In the genomic region with DNA sequence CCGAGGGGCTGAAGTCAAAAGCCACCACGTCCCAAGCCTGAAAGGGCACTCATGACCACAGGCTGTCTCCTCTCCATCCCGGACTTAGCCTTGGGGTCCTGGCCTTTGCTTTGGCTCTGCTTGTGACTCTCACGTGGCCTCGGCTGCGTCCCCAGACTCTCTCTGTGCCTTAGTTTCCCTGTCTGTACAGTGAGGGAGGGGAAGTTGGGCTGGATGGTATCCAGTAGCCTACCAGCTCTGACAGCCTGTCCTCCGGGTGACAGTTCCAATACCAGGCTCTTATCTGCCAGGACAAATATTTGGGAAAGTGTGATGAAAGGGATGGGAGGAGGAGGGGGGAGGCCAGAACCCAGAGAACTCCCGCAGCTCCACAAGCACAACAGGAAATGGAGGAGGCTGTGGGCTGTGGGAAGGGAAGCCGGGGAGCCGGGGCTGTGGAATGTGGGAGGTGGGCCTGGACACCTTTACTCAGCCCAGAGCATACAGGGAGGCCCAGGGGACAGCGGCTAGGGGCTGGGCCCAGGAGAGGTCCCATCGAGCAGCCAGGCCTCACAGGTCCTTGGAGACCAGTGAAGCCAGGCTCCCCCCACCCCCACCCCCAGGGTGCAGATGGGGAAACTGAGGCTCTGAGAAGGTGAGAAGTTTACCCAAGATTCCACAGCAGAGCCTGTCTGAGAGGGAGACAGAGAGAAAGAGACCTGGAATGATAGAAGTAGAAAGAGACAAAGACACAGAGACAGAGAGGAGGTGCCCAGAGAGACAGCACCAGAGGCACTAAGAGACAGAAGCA, we compare ENCODE assay signal across 1 cellular context.
TF ChIP-seq lines count a peak whose summit lies in the region.

No MANE protein-coding gene starts in this region.

TF ChIP-seq in HepG2, 621 proteins besides CTCF, POLR2A, EP300 and RAD21 (continued from another document and continues in another):
- TF ChIP-seq FOXO4 (CRISPR knock-in tag; conservative IDR thresholded peaks at IDR 0.05) = no peak
- 0 out of 2 replicates have a peak, but pooled peaks have one; percentile 49 for TF ChIP-seq ATF7-NPFF (CRISPR knock-in tag; IDR thresholded peaks at IDR 0.05; ENCODE audit: low read depth)
- TF ChIP-seq ZNF329 (CRISPR knock-in tag; IDR thresholded peaks at IDR 0.05; ENCODE audit: low read depth) = no peak
- TF ChIP-seq CERS6 (CRISPR knock-in tag; IDR thresholded peaks at IDR 0.05) = no peak
- no peak for TF ChIP-seq CSRNP2 (CRISPR knock-in tag; conservative IDR thresholded peaks at IDR 0.05; ENCODE audit: low read depth)
- peak; percentile 92 for TF ChIP-seq MTA1 (CRISPR knock-in tag; IDR thresholded peaks at IDR 0.05; ENCODE audit: borderline replicate concordance)
- no peak for TF ChIP-seq HCFC1 (IDR thresholded peaks at IDR 0.05; ENCODE audit: low read depth, low read length)
- TF ChIP-seq THRA (CRISPR knock-in tag; IDR thresholded peaks at IDR 0.05; ENCODE audit: borderline replicate concordance) = peak; percentile 86
- TF ChIP-seq HNF1A (IDR thresholded peaks at IDR 0.05; ENCODE audit: low read depth) = peak; percentile 57
- TF ChIP-seq HNF1A (CRISPR knock-in tag; IDR thresholded peaks at IDR 0.05; ENCODE audit: borderline replicate concordance) = peak; percentile 88; the same call in 1 of the 2 replicates
- no peak for TF ChIP-seq ZEB1 (IDR thresholded peaks at IDR 0.05; ENCODE audit: insufficient replicate concordance, low read depth)
- peak; percentile 47; the same call in 1 of the 2 replicates for TF ChIP-seq ZNF691 (CRISPR knock-in tag; IDR thresholded peaks at IDR 0.05; ENCODE audit: borderline replicate concordance, low read depth)
- TF ChIP-seq ZNF800 (CRISPR knock-in tag; IDR thresholded peaks at IDR 0.05) = no peak
- no peak for TF ChIP-seq NFYB (CRISPR knock-in tag; IDR thresholded peaks at IDR 0.05)
- 0 out of 2 replicates have a peak, but pooled peaks have one; percentile 55 for TF ChIP-seq ZNF280D (CRISPR knock-in tag; IDR thresholded peaks at IDR 0.05)
- peak; percentile 82 for TF ChIP-seq IRF2 (CRISPR knock-in tag; IDR thresholded peaks at IDR 0.05)
- TF ChIP-seq ZNF572 (CRISPR knock-in tag; IDR thresholded peaks at IDR 0.05) = peak; percentile 78; the same call in 1 of the 2 replicates
- no peak for TF ChIP-seq ZNF34 (CRISPR knock-in tag; IDR thresholded peaks at IDR 0.05; ENCODE audit: borderline replicate concordance)
- TF ChIP-seq SMARCC2 (IDR thresholded peaks at IDR 0.05) = no peak
- TF ChIP-seq ZMAT5 (CRISPR knock-in tag; IDR thresholded peaks at IDR 0.05; ENCODE audit: borderline replicate concordance, low read depth) = no peak
- no peak for TF ChIP-seq ZNF674 (CRISPR knock-in tag; IDR thresholded peaks at IDR 0.05; ENCODE audit: low read depth)
- peak; percentile 40; the same call in 1 of the 2 replicates for TF ChIP-seq ZNF670 (CRISPR knock-in tag; IDR thresholded peaks at IDR 0.05; ENCODE audit: borderline replicate concordance)
- no peak for TF ChIP-seq ATF7 (IDR thresholded peaks at IDR 0.05)
- TF ChIP-seq ATF7 (CRISPR knock-in tag; IDR thresholded peaks at IDR 0.05) = peak; percentile 86
- no peak for TF ChIP-seq CHCHD3 (CRISPR knock-in tag; IDR thresholded peaks at IDR 0.05)
- no peak for TF ChIP-seq THYN1 (CRISPR knock-in tag; IDR thresholded peaks at IDR 0.05; ENCODE audit: borderline replicate concordance, low read depth)
- TF ChIP-seq ZSCAN20 (CRISPR knock-in tag; IDR thresholded peaks at IDR 0.05; ENCODE audit: borderline replicate concordance) = no peak
- TF ChIP-seq ZNF562 (CRISPR knock-in tag; IDR thresholded peaks at IDR 0.05; ENCODE audit: borderline replicate concordance) = no peak
- TF ChIP-seq ZNF7 (CRISPR knock-in tag; IDR thresholded peaks at IDR 0.05) = no peak
- no peak for TF ChIP-seq SYNCRIP (IDR thresholded peaks at IDR 0.05; ENCODE audit: insufficient read depth, low read depth, low read length)
- peak; percentile 85; the same call in 1 of the 2 replicates for TF ChIP-seq TBX3 (IDR thresholded peaks at IDR 0.05; ENCODE audit: borderline replicate concordance)
- TF ChIP-seq NRL (CRISPR knock-in tag; IDR thresholded peaks at IDR 0.05; ENCODE audit: borderline replicate concordance) = no peak
- TF ChIP-seq ZNF24 (IDR thresholded peaks at IDR 0.05) = no peak
- TF ChIP-seq ZNF12 (CRISPR knock-in tag; IDR thresholded peaks at IDR 0.05) = peak; percentile 18; the same call in 1 of the 2 replicates
- no peak for TF ChIP-seq RBM39 (IDR thresholded peaks at IDR 0.05; ENCODE audit: low read depth, low read length, poor library complexity, severe bottlenecking)
- TF ChIP-seq ZNF335 (CRISPR knock-in tag; IDR thresholded peaks at IDR 0.05) = peak; percentile 58
- peak; percentile 91 for TF ChIP-seq ZNF790 (CRISPR knock-in tag; IDR thresholded peaks at IDR 0.05; ENCODE audit: borderline replicate concordance)
- peak; percentile 64; the same call in 1 of the 2 replicates for TF ChIP-seq NR2C2 (CRISPR knock-in tag; IDR thresholded peaks at IDR 0.05; ENCODE audit: borderline replicate concordance)
- TF ChIP-seq GTF2F1 (IDR thresholded peaks at IDR 0.05; ENCODE audit: low read length) = no peak
- TF ChIP-seq MIXL1 (CRISPR knock-in tag; IDR thresholded peaks at IDR 0.05) = peak; percentile 47; the same call in 1 of the 2 replicates
- peak; percentile 52; the same call in 1 of the 2 replicates for TF ChIP-seq ZNF607 (CRISPR knock-in tag; IDR thresholded peaks at IDR 0.05; ENCODE audit: borderline replicate concordance)
- no peak for TF ChIP-seq PREB (CRISPR knock-in tag; IDR thresholded peaks at IDR 0.05)
- TF ChIP-seq ZNF879 (CRISPR knock-in tag; IDR thresholded peaks at IDR 0.05) = no peak
